ENCODE assay signal across 10 cellular contexts in the genomic region with DNA sequence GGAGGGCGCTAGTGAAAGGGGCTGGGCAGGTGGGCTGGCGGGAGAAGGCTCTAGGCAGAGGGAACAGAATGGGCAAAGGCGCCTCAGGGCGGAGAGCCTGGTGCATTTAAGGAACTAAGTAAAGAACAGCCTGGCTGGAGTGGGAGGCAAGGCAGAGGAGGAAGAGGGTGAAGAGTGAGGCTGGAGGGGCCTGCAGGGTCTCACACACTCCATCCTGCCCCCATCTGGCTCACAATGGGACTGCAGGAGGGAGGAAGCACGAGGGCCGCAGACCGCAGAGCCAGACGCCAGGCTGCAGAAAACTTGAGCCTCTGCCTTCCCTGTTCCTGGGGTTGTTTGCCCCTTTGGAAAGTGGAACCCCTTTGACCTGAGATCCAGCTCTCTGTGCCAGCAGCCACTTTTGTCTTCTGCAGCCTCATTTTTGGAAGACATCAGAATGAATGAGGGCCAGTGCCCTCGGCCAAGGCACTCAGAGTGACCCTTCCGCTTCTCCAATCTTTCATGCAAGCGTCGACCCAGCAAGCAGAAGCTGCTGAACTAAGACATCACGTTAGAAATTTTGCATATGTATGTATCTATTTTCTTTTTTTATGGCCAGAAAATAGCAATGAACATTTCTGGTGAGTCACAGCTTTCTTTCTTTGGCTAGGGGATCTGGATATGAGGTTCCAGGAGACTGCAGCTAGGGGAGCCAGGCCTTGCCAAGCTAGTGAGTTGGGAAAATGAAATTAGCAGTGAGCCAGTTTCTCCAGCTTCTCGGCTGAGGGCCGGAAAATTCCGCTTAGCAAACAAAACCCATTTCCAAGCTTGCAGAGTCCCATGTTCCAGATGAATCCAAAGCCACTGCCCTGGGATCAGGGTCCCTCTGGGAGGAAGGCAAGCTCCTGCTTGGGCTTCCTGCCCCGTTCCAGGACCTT.
DNase-seq lines count a peak whose midpoint lies in the region; ATAC-seq and TF ChIP-seq lines count a peak whose summit lies in the region.
"Had no signal": no experiment of that assay in that cellular context is flagged by ENCODE, and none has a peak within 500 bp of the region (broad histone marks: within the 10 kb centered on the region; RNA-seq: fewer than 3 reads in every experiment).

No MANE protein-coding gene starts in this region.

- DNase-seq in stimulated activated CD4-positive, alpha-beta T cell treated with anti-CD3 and anti-CD28 coated beads, Interleukin-15, amount 100 ng/mL, for 24 hours: peak; percentile 20
- DNase-seq in stimulated activated CD4-positive, alpha-beta T cell treated with anti-CD3 and anti-CD28 coated beads, Interleukin-4, amount 100 ng/mL, for 24 hours: no peak
- peak in 15 of 61 donors; percentile 13 to 93 (median 42) for DNase-seq in caudate nucleus (lab: John Stamatoyannopoulos, UW)
- DNase-seq in right lobe of liver: no peak
- no peak for DNase-seq in vagina (ENCODE audit: extremely low spot score in 2 of 2)
- no peak for DNase-seq in RPMI8226
- DNase-seq in NCI-H187 (lab: John Stamatoyannopoulos, UW): no peak
- DNase-seq: activated CD4-positive, alpha-beta T cell treated with anti-CD3 and anti-CD28 coated beads for 1 hour; CD4-positive, CD25-positive, alpha-beta regulatory T cell had no signal

- TF ChIP-seq POLR2A in right lobe of liver (IDR thresholded peaks at IDR 0.05) (no peak), vagina (IDR thresholded peaks at IDR 0.05) (no peak)

- H3K36me3 ChIP-seq in right lobe of liver: no peaks in the 10 kb centered on the region
- H3K36me3 ChIP-seq in vagina: no peaks in the 10 kb centered on the region

- 63% methylated on average over 12 of the region's 17 CpGs for WGBS in right lobe of liver (ENCODE audit: insufficient coverage, low coverage, low lambda C conversion rate, missing lambda C conversion rate)

- H3K27me3 ChIP-seq in right lobe of liver: no peaks in the 10 kb centered on the region
- H3K27me3 ChIP-seq in vagina: no peaks in the 10 kb centered on the region

- H3K4me3 ChIP-seq in right lobe of liver (no peak overlapping the region), vagina (no peak overlapping the region)

- no peaks in the 10 kb centered on the region for H3K4me1 ChIP-seq in right lobe of liver
- no peaks in the 10 kb centered on the region for H3K4me1 ChIP-seq in vagina

- intact Hi-C loops in right lobe of liver (cut with DNase I) (no loop called here), vagina (cut with DNase I) (no loop called here)

- no peak for TF ChIP-seq CTCF in right lobe of liver (IDR thresholded peaks at IDR 0.05)
- peak in 1 of 3 experiments; percentile 17 for TF ChIP-seq CTCF in vagina (IDR thresholded peaks at IDR 0.05)

- ATAC-seq in right lobe of liver (peak; percentile 55 to 76 (median 58)), HG03280 (IDR thresholded peaks at IDR 0.05; ENCODE audit: unreplicated experiment) (no peak)

- H3K27ac ChIP-seq in caudate nucleus (ENCODE audit: low read depth, low read length): peak overlapping the region; percentile 63
- H3K27ac ChIP-seq in right lobe of liver: no peak overlapping the region
- H3K27ac ChIP-seq in vagina: peak overlapping the region; percentile 55

- H3K9me3 ChIP-seq in right lobe of liver (no peaks in the 10 kb centered on the region), vagina (no peaks in the 10 kb centered on the region)

Comparison
In these comparisons a context has a peak if more than half of its experiments do, and no peak if none do; other contexts are left out.
1. H3K27ac ChIP-seq: peak in caudate nucleus (single experiment) and vagina (single experiment); none in right lobe of liver (0 of 3).